17 cellular contexts compared by ENCODE assay signal in the genomic region with DNA sequence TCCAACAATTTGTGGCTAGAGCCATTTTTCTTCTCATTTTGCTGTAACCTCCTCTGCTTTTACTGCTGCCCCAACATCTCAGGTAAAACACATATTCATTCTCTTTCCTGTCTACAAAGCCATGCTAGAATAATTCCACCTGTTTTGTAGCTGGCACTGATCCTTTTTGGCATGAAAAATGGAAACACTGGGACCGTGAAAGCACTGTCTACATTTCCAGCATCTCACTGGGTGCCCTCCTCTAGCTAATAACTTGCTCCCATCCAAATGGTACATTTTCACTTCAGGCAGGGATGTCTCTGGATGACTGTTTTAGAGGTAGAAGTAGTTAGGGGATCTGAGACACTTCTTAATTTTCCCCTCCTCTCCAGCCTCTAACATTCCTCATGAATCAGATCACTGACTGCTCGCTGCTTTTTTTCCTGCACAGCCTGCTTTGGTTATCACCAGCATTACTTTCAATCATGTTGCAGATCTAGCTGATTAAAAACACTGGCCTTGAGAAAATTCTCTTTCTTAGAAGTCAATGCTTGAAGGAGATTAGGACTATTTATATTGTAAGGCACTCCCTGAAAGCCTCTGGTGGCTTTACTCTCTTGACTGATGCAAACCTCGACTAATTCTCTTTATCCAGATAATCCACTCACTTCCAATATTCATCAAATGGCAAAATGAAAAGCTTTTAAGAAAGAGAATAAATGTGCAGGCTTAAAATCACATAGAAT.
"Had no signal": no experiment of that assay in that cellular context is flagged by ENCODE, and none has a peak within 500 bp of the region (broad histone marks: within the 10 kb centered on the region; RNA-seq: fewer than 3 reads in every experiment).

No MANE protein-coding gene starts in this region.

- DNase-seq: activated CD4-positive, alpha-beta T cell treated with anti-CD3 and anti-CD28 coated beads for 48 hours; activated CD8-positive, alpha-beta T cell treated with anti-CD3 and anti-CD28 coated beads for 36 hours; activated effector memory CD4-positive, alpha-beta T cell treated with Interleukin-2 at 50 U/mL for 16 hours; activated naive CD4-positive, alpha-beta T cell treated with anti-CD3 and anti-CD28 coated beads, Interleukin-2, amount 50 U/mL, for 16 hours; activated T-cell treated with anti-CD3 and anti-CD28 coated beads, Interleukin-2, amount 50 U/mL, for 4 hours; colonic mucosa; hippocampal formation; left ventricle myocardium inferior; mesenchymal stem cell; occipital lobe; right cardiac atrium; small intestine; stimulated activated naive CD8-positive, alpha-beta T cell treated with anti-CD3 and anti-CD28 coated beads, Interleukin-15, Interleukin-2, amounts not matched to agents 100 U/mL and 50 U/mL, for 24 hours; transverse colon had no signal

- H3K27ac ChIP-seq: cardiac muscle cell, colonic mucosa, left ventricle myocardium inferior, transverse colon, vagina had no signal

- H3K27me3 ChIP-seq: cardiac muscle cell, colonic mucosa, transverse colon, vagina had no signal

- H3K4me1 ChIP-seq: colonic mucosa, left ventricle myocardium inferior, transverse colon, vagina had no signal

- H3K4me3 ChIP-seq: cardiac muscle cell, colonic mucosa, left ventricle myocardium inferior, transverse colon, vagina had no signal

- ATAC-seq: activated CD8-positive, alpha-beta T cell treated with anti-CD3 and anti-CD28 coated beads for 36 hours; activated T-cell treated with anti-CD3 and anti-CD28 coated beads, Interleukin-2, amount 50 U/mL, for 4 hours; esophagus mucosa; right cardiac atrium; stimulated activated naive CD8-positive, alpha-beta T cell treated with anti-CD3 and anti-CD28 coated beads, Interleukin-15, Interleukin-2, amounts not matched to agents 100 U/mL and 50 U/mL, for 24 hours had no signal

- H3K36me3 ChIP-seq: cardiac muscle cell, colonic mucosa, left ventricle myocardium inferior, transverse colon, vagina had no signal

- H3K9me3 ChIP-seq: colonic mucosa, left ventricle myocardium inferior, transverse colon, vagina had no signal
